Comparison of ENCODE assay signal across 8 cellular contexts in genomic region chr20:50957798-50958732, GRCh38. TPM values are rescaled to one million over a fixed set of nuclear protein-coding genes. Genes with fewer than 3 reads are reported as not detected.
A peak's percentile ranks its signal among the peaks of the same experiment; 100 is the strongest.
DNase-seq lines count a peak whose midpoint lies in the region; ATAC-seq, FAIRE-seq and TF ChIP-seq lines count a peak whose summit lies in the region.

DPM1 (minus strand) TSS chr20:50958532; CDS start chr20:50958523, 9 bp downstream.

- H3K27ac ChIP-seq in astrocyte (ENCODE audit: low read depth, low read length): peak within 1 kb of the TSS; percentile 99

- H3K9me3 Mint-ChIP-seq in astrocyte (ENCODE audit: unreplicated experiment): no peaks in the 10 kb centered on the region

- H3K27me3 ChIP-seq in astrocyte (ENCODE audit: insufficient read depth, low read length): no peaks in the 10 kb centered on the region

- H3K36me3 ChIP-seq in astrocyte (ENCODE audit: insufficient read depth, low read length): peaks cover 19% of the 10 kb centered on the region

- no peak for FAIRE-seq in astrocyte (lab: Jason Lieb, UNC)

- H3K36me3 Mint-ChIP-seq in astrocyte (ENCODE audit: low read depth, unreplicated experiment): peaks cover 4% of the 10 kb centered on the region

- DNase-seq in NCI-H1930 (lab: John Stamatoyannopoulos, UW): peak; percentile 78 to 94
- DNase-seq in T-helper 22 cell (ENCODE audit: low read depth): peak; percentile 80
- peak; percentile 21 for DNase-seq in astrocyte (ENCODE audit: low read depth)
- peak; percentile 90 to 91 for DNase-seq in hippocampal formation (lab: John Stamatoyannopoulos, UW)
- DNase-seq in retinal pigment epithelial cell (ENCODE audit: low read depth): peak; percentile 57
- no peak for DNase-seq in cerebellar cortex (ENCODE audit: low spot score)

- peak within 1 kb of the TSS; percentile 99 for H3K27ac Mint-ChIP-seq in astrocyte (ENCODE audit: unreplicated experiment)

- peak within 1 kb of the TSS; percentile 94 for H3K4me3 Mint-ChIP-seq in astrocyte (ENCODE audit: unreplicated experiment)

- peak within 1 kb of the TSS; percentile 83 for H2AFZ ChIP-seq in astrocyte (ENCODE audit: low read depth, low read length)

- peak within 1 kb of the TSS; percentile 89 for H3K4me3 ChIP-seq in astrocyte (ENCODE audit: insufficient read depth, low read depth, low read length)
- peak within 1 kb of the TSS; percentile 99 for H3K4me3 ChIP-seq in retinal pigment epithelial cell (ENCODE audit: low read length)

- peaks cover 51% of the 10 kb centered on the region for H4K20me1 ChIP-seq in astrocyte (ENCODE audit: insufficient read depth, low read length)

- peaks cover 92% of the 10 kb centered on the region for H3K79me2 ChIP-seq in astrocyte (ENCODE audit: insufficient read depth, low read length)

- peak within 1 kb of the TSS; percentile 98 for H3K9ac ChIP-seq in astrocyte (ENCODE audit: low read length)

- H3K27me3 Mint-ChIP-seq in astrocyte (ENCODE audit: low read depth, unreplicated experiment): no peaks in the 10 kb centered on the region

- H3K4me1 ChIP-seq in astrocyte (ENCODE audit: insufficient read depth, low read length): peaks cover 22% of the 10 kb centered on the region

- peak within 1 kb of the TSS; percentile 93 for H3K4me2 ChIP-seq in astrocyte (ENCODE audit: low read length)

- ATAC-seq in GM18502 (IDR thresholded peaks at IDR 0.05; ENCODE audit: poor library complexity, unreplicated experiment) (peak; percentile 77), HG02885 (IDR thresholded peaks at IDR 0.05; ENCODE audit: poor library complexity, unreplicated experiment) (peak; percentile 86)

- no peaks in the 10 kb centered on the region for H3K9me3 ChIP-seq in astrocyte (ENCODE audit: insufficient read depth, low read depth, low read length)

- TF ChIP-seq CTCF in astrocyte (IDR thresholded peaks at IDR 0.05; ENCODE audit: insufficient read depth, low read depth, low read length) (no peak), retinal pigment epithelial cell (conservative IDR thresholded peaks at IDR 0.05; ENCODE audit: low read depth, low read length) (no peak)

- H3K4me1 Mint-ChIP-seq in astrocyte (ENCODE audit: low read depth, unreplicated experiment): peaks cover 38% of the 10 kb centered on the region

RNA-seq across cellular contexts. Expression of gene DPM1, which starts in this region (rescaled TPM):
- 57.9 and 63.4 TPM in 2 replicates for total RNA-seq in astrocyte
